Comparison of ENCODE assay signal across 11 cellular contexts in the genomic region with DNA sequence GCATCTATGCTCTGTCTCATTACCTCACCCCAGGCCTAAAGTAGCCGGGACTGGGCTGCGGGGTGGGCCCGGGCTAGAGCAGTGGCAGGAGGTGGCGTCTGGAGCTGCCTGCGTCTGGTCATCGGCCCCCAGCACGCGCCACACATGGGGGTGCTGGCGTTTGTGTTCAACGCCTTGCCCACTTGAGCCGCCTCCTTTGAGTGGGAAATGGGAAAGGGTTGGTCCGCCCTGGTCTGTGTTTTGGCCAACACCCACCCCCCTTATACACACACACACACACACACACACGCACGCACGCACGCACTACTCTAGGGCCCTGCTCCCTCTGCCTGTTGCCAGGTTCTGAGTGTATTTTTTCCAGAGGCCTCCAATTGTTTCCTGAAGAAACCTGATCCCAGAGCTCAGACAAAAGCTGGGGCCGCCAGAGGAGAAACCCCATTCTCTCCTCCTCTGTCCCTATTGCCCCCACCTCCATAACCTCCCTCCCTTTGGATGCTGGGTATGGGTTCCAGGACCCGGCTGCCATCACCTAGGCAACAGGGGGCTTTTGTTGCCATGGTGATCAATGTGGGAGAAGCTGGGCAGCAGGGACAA. TPM values are rescaled to one million over a fixed set of nuclear protein-coding genes. Genes with fewer than 3 reads are reported as not detected.
DNase-seq lines count a peak whose midpoint lies in the region; ATAC-seq lines count a peak whose summit lies in the region.
"Had no signal": no experiment of that assay in that cellular context is flagged by ENCODE, and none has a peak within 500 bp of the region (broad histone marks: within the 10 kb centered on the region; RNA-seq: fewer than 3 reads in every experiment).

No MANE protein-coding gene starts in this region.

- in situ Hi-C loops in KBM-7 (cut with MboI; ENCODE audit: low pct_unique_long_range_greater_than_20kb, low sequenced_read_pairs), result no loop called here

- ATAC-seq in HG03378 (IDR thresholded peaks at IDR 0.05; ENCODE audit: unreplicated experiment), result no peak

- DNase-seq in DMS79 treated with DMSO at 0.1 percent for 48 hours (lab: John Stamatoyannopoulos, UW) (peak; percentile 40), NCI-H187 treated with DMSO at 0.1 percent for 48 hours (lab: John Stamatoyannopoulos, UW) (peak; percentile 20), dermis blood vessel endothelial cell (peak; percentile 8), midbrain (lab: John Stamatoyannopoulos, UW) (peak; percentile 49), NCI-H526 (lab: John Stamatoyannopoulos, UW) (no peak), HuH-7 (ENCODE audit: low spot score) (no peak), KBM-7 (no peak)
- DNase-seq: activated T-cell treated with anti-CD3 and anti-CD28 coated beads for 4 hours, NCI-H1694 had no signal

RNA-seq across cellular contexts. Expression of gene VANGL2, which starts 10.1 kb away (rescaled TPM):
- under 0.01 and 0.05 TPM in 2 replicates for total RNA-seq in dermis blood vessel endothelial cell

RNA-seq across cellular contexts. Expression of gene NHLH1, which starts 43.6 kb away (rescaled TPM):
- under 0.01 and 0.05 TPM in 2 replicates for total RNA-seq in dermis blood vessel endothelial cell
- total RNA-seq: tibial nerve had no signal

Comparison
In these comparisons a context has a peak if more than half of its experiments do, and no peak if none do; other contexts are left out.
1. DNase-seq: peak in DMS79 treated with DMSO at 0.1 percent for 48 hours (single experiment), NCI-H187 treated with DMSO at 0.1 percent for 48 hours (single experiment), dermis blood vessel endothelial cell (single experiment) and midbrain (single experiment); none in NCI-H526 (0 of 2), HuH-7 (single experiment) and KBM-7 (single experiment).